9 cellular contexts compared by ENCODE assay signal in genomic region chr11:88179141-88179540, GRCh38. TPM values are rescaled to one million over a fixed set of nuclear protein-coding genes. Genes with fewer than 3 reads are reported as not detected.
A peak's percentile ranks its signal among the peaks of the same experiment; 100 is the strongest.
DNase-seq lines count a peak whose midpoint lies in the region; ATAC-seq and TF ChIP-seq lines count a peak whose summit lies in the region.
"Had no signal": no experiment of that assay in that cellular context is flagged by ENCODE, and none has a peak within 500 bp of the region (broad histone marks: within the 10 kb centered on the region; RNA-seq: fewer than 3 reads in every experiment).

No MANE protein-coding gene starts in this region.

- peak; percentile 53 to 59 for ATAC-seq in activated T-cell treated with anti-CD3 and anti-CD28 coated beads, Interleukin-2, amount 50 U/mL, for 4 hours
- ATAC-seq in HG03060 (IDR thresholded peaks at IDR 0.05; ENCODE audit: low read depth, unreplicated experiment) = peak; percentile 66
- peak; percentile 77 for ATAC-seq in activated T-cell treated with anti-CD3 and anti-CD28 coated beads, Interleukin-2, amount 50 U/mL, for 72 hours (replicated peaks in 1 of 2)
- ATAC-seq in stimulated activated effector memory CD8-positive, alpha-beta T cell treated with anti-CD3 and anti-CD28 coated beads, Interleukin-12 subunit alpha, Interleukin-12 subunit beta, amount 100 ng/mL, for 72 hours = peak; percentile 83

- peaks cover 10% of the 10 kb centered on the region for H3K27me3 Mint-ChIP-seq in activated T-cell treated with anti-CD3 and anti-CD28 coated beads, Interleukin-2, amount 50 U/mL, for 4 hours (ENCODE audit: low read depth)
- H3K27me3 Mint-ChIP-seq in activated T-cell treated with anti-CD3 and anti-CD28 coated beads, Interleukin-2, amount 50 U/mL, for 72 hours (ENCODE audit: low read depth) = peaks cover 40% of the 10 kb centered on the region

- intact Hi-C loops in left ventricle myocardium inferior (cut with micrococcal nuclease) = no loop called here

- TF ChIP-seq CTCF in left ventricle myocardium inferior (IDR thresholded peaks at IDR 0.05; ENCODE audit: borderline replicate concordance) = no peak

- H3K27ac Mint-ChIP-seq in activated T-cell treated with anti-CD3 and anti-CD28 coated beads, Interleukin-2, amount 50 U/mL, for 72 hours = peak overlapping the region; percentile 77
- H3K27ac Mint-ChIP-seq in stimulated activated effector memory CD8-positive, alpha-beta T cell treated with anti-CD3 and anti-CD28 coated beads, Interleukin-12 subunit alpha, Interleukin-12 subunit beta, amount 100 ng/mL, for 72 hours = peak overlapping the region; percentile 60

- peaks cover 19% of the 10 kb centered on the region for H3K4me1 Mint-ChIP-seq in activated T-cell treated with anti-CD3 and anti-CD28 coated beads, Interleukin-2, amount 50 U/mL, for 4 hours (ENCODE audit: low read depth)
- H3K4me1 Mint-ChIP-seq in activated T-cell treated with anti-CD3 and anti-CD28 coated beads, Interleukin-2, amount 50 U/mL, for 72 hours (ENCODE audit: low read depth) = peaks cover 60% of the 10 kb centered on the region
- peaks cover 43% of the 10 kb centered on the region for H3K4me1 Mint-ChIP-seq in stimulated activated effector memory CD8-positive, alpha-beta T cell treated with anti-CD3 and anti-CD28 coated beads, Interleukin-12 subunit alpha, Interleukin-12 subunit beta, amount 100 ng/mL, for 72 hours

- no peaks in the 10 kb centered on the region for H3K9me3 Mint-ChIP-seq in activated T-cell treated with anti-CD3 and anti-CD28 coated beads, Interleukin-2, amount 50 U/mL, for 4 hours
- peaks cover 0 to 2% of the 10 kb centered on the region in 2 donors for H3K9me3 Mint-ChIP-seq in activated T-cell treated with anti-CD3 and anti-CD28 coated beads, Interleukin-2, amount 50 U/mL, for 72 hours
- no peaks in the 10 kb centered on the region for H3K9me3 Mint-ChIP-seq in stimulated activated effector memory CD8-positive, alpha-beta T cell treated with anti-CD3 and anti-CD28 coated beads, Interleukin-12 subunit alpha, Interleukin-12 subunit beta, amount 100 ng/mL, for 72 hours

- H3K4me1 ChIP-seq in left ventricle myocardium inferior = peaks cover 18% of the 10 kb centered on the region

- H3K27ac ChIP-seq in left ventricle myocardium inferior (replicated peaks) = no peak overlapping the region
- H3K27ac ChIP-seq: KMS-11 had no signal

- no peak overlapping the region for H3K4me3 Mint-ChIP-seq in activated T-cell treated with anti-CD3 and anti-CD28 coated beads, Interleukin-2, amount 50 U/mL, for 4 hours
- peak overlapping the region; percentile 75 to 77 for H3K4me3 Mint-ChIP-seq in activated T-cell treated with anti-CD3 and anti-CD28 coated beads, Interleukin-2, amount 50 U/mL, for 72 hours
- H3K4me3 Mint-ChIP-seq in stimulated activated effector memory CD8-positive, alpha-beta T cell treated with anti-CD3 and anti-CD28 coated beads, Interleukin-12 subunit alpha, Interleukin-12 subunit beta, amount 100 ng/mL, for 72 hours = peak overlapping the region; percentile 38

- no peak overlapping the region for H3K4me3 ChIP-seq in left ventricle myocardium inferior

- no peaks in the 10 kb centered on the region for H3K9me3 ChIP-seq in left ventricle myocardium inferior (replicated peaks)

- H3K36me3 ChIP-seq in left ventricle myocardium inferior = no peaks in the 10 kb centered on the region

- H3K27me3 ChIP-seq in left ventricle myocardium inferior (ENCODE audit: low read depth) = no peaks in the 10 kb centered on the region

- H3K36me3 Mint-ChIP-seq in activated T-cell treated with anti-CD3 and anti-CD28 coated beads, Interleukin-2, amount 50 U/mL, for 4 hours (ENCODE audit: insufficient read depth) = no peaks in the 10 kb centered on the region
- H3K36me3 Mint-ChIP-seq in activated T-cell treated with anti-CD3 and anti-CD28 coated beads, Interleukin-2, amount 50 U/mL, for 72 hours (ENCODE audit: insufficient read depth in 2 of 2) = peaks cover 0 to 2% of the 10 kb centered on the region in 2 donors
- H3K36me3 Mint-ChIP-seq in stimulated activated effector memory CD8-positive, alpha-beta T cell treated with anti-CD3 and anti-CD28 coated beads, Interleukin-12 subunit alpha, Interleukin-12 subunit beta, amount 100 ng/mL, for 72 hours = no peaks in the 10 kb centered on the region

- no peak for DNase-seq in activated T-cell treated with anti-CD3 and anti-CD28 coated beads, Interleukin-2, amount 50 U/mL, for 4 hours
- no peak for DNase-seq in activated T-cell treated with anti-CD3 and anti-CD28 coated beads, Interleukin-2, amount 50 U/mL, for 1 hour
- DNase-seq in activated T-cell treated with anti-CD3 and anti-CD28 coated beads, Interleukin-2, amount 50 U/mL, for 72 hours = peak; percentile 65 to 68
- DNase-seq in stimulated activated effector memory CD8-positive, alpha-beta T cell treated with anti-CD3 and anti-CD28 coated beads, Interleukin-12 subunit alpha, Interleukin-12 subunit beta, amount 100 ng/mL, for 72 hours (ENCODE audit: low spot score in 2 of 2) = peak; percentile 14 to 73
- DNase-seq in NCI-H1694 (lab: John Stamatoyannopoulos, UW) = no peak
- no peak for DNase-seq in left ventricle myocardium inferior
- DNase-seq in amniotic stem cell (lab: John Stamatoyannopoulos, UW) = no peak

RNA-seq across cellular contexts. Expression of gene RAB38, which starts 3.9 kb away (rescaled TPM):
- 1 to 10 TPM in 2 of 3 donors, under 1 TPM in 1; 0.92 to 2.8 (median 1.9) TPM for total RNA-seq in activated T-cell treated with anti-CD3 and anti-CD28 coated beads, Interleukin-2, amount 50 U/mL, for 4 hours
- total RNA-seq in activated T-cell treated with anti-CD3 and anti-CD28 coated beads, Interleukin-2, amount 50 U/mL, for 72 hours = 10 to 100 TPM in 1 of 2 donors, 1 to 10 TPM in 1; 6.3 to 13.8 TPM
- total RNA-seq in left ventricle myocardium inferior = 0.44 TPM

Comparison
In these comparisons a context has a peak if more than half of its experiments do, and no peak if none do; other contexts are left out.
1. DNase-seq: peak in activated T-cell treated with anti-CD3 and anti-CD28 coated beads, Interleukin-2, amount 50 U/mL, for 72 hours (2 of 2) and stimulated activated effector memory CD8-positive, alpha-beta T cell treated with anti-CD3 and anti-CD28 coated beads, Interleukin-12 subunit alpha, Interleukin-12 subunit beta, amount 100 ng/mL, for 72 hours (2 of 2); none in activated T-cell treated with anti-CD3 and anti-CD28 coated beads, Interleukin-2, amount 50 U/mL, for 4 hours (single experiment), activated T-cell treated with anti-CD3 and anti-CD28 coated beads, Interleukin-2, amount 50 U/mL, for 1 hour (single experiment), NCI-H1694 (single experiment), left ventricle myocardium inferior (single experiment) and amniotic stem cell (single experiment).
2. Peak in every context shown above with its lines, with median percentiles within 50 percentile points of each other: ATAC-seq.